Comparison of ENCODE assay signal across 24 cellular contexts in genomic region chr7:37176079-37176478, GRCh38.
"Had no signal": no experiment of that assay in that cellular context is flagged by ENCODE, and none has a peak within 500 bp of the region (broad histone marks: within the 10 kb centered on the region; RNA-seq: fewer than 3 reads in every experiment).

No MANE protein-coding gene starts in this region.

- ATAC-seq: activated T-helper 17 cell treated with anti-CD3 and anti-CD28 coated beads, Interleukin-2, amount 50 U/mL, for 72 hours; PC-3; SK-N-SH treated with all-trans-retinoic acid at 6 μM for 48 hours; T-helper 17 cell had no signal

- H3K4me1 ChIP-seq: breast epithelium, SJSA1 had no signal

- H3K4me3 Mint-ChIP-seq: activated naive CD4-positive, alpha-beta T cell treated with anti-CD3 and anti-CD28 coated beads, Interleukin-2, amount 10 ng/mL, durations not matched to agents 7 days and 5 days; activated naive CD8-positive, alpha-beta T cell treated with anti-CD3 and anti-CD28 coated beads, Interleukin-2, amount 10 ng/mL, durations not matched to agents 7 days and 5 days; activated T-helper 17 cell treated with anti-CD3 and anti-CD28 coated beads, Interleukin-2, amount 50 U/mL, for 72 hours; T-helper 17 cell had no signal

- H3K27ac Mint-ChIP-seq: activated naive CD4-positive, alpha-beta T cell treated with anti-CD3 and anti-CD28 coated beads, Interleukin-2, amount 10 ng/mL, durations not matched to agents 7 days and 5 days; activated naive CD8-positive, alpha-beta T cell treated with anti-CD3 and anti-CD28 coated beads, Interleukin-2, amount 10 ng/mL, durations not matched to agents 7 days and 5 days; activated T-helper 17 cell treated with anti-CD3 and anti-CD28 coated beads, Interleukin-2, amount 50 U/mL, for 72 hours; T-helper 17 cell had no signal

- H3K9me3 Mint-ChIP-seq: activated naive CD4-positive, alpha-beta T cell treated with anti-CD3 and anti-CD28 coated beads, Interleukin-2, amount 10 ng/mL, durations not matched to agents 7 days and 5 days; activated T-helper 17 cell treated with anti-CD3 and anti-CD28 coated beads, Interleukin-2, amount 50 U/mL, for 72 hours had no signal

- H3K27me3 Mint-ChIP-seq: activated naive CD4-positive, alpha-beta T cell treated with anti-CD3 and anti-CD28 coated beads, Interleukin-2, amount 10 ng/mL, durations not matched to agents 7 days and 5 days; activated naive CD8-positive, alpha-beta T cell treated with anti-CD3 and anti-CD28 coated beads, Interleukin-2, amount 10 ng/mL, durations not matched to agents 7 days and 5 days; activated T-helper 17 cell treated with anti-CD3 and anti-CD28 coated beads, Interleukin-2, amount 50 U/mL, for 72 hours; T-helper 17 cell had no signal

- H3K36me3 ChIP-seq: breast epithelium, MG63, SJSA1 had no signal

- DNase-seq: activated CD4-positive, alpha-beta T cell treated with anti-CD3 and anti-CD28 coated beads, Interleukin-2, amount 50 U/mL, for 48 hours; activated CD4-positive, CD25-positive, alpha-beta regulatory T cell; activated gamma-delta T cell treated with Interleukin-2 at 50 U/mL for 16 hours; activated naive CD4-positive, alpha-beta T cell treated with anti-CD3 and anti-CD28 coated beads, Interleukin-2, amount 10 ng/mL, durations not matched to agents 7 days and 5 days; activated naive CD8-positive, alpha-beta T cell treated with anti-CD3 and anti-CD28 coated beads, Interleukin-2, amount 10 ng/mL, durations not matched to agents 7 days and 5 days; activated T-cell treated with anti-CD3 and anti-CD28 coated beads for 4 hours; activated T-cell treated with anti-CD3 and anti-CD28 coated beads, Interleukin-2, amount 50 U/mL, for 48 hours; aorta; caudate nucleus; MG63; NCI-H1105; NCI-H1436 treated with DMSO at 0.1 percent for 48 hours; NCI-H187; NCI-H2081; NCI-H446; NCI-H524; PC-3; SHP77; SW 1271; T-helper 17 cell had no signal

- H3K9me3 ChIP-seq: breast epithelium, MG63, SJSA1 had no signal

- H3K4me3 ChIP-seq: breast epithelium, MG63, SJSA1 had no signal
